Comparison of ENCODE assay signal across 25 cellular contexts in the genomic region with DNA sequence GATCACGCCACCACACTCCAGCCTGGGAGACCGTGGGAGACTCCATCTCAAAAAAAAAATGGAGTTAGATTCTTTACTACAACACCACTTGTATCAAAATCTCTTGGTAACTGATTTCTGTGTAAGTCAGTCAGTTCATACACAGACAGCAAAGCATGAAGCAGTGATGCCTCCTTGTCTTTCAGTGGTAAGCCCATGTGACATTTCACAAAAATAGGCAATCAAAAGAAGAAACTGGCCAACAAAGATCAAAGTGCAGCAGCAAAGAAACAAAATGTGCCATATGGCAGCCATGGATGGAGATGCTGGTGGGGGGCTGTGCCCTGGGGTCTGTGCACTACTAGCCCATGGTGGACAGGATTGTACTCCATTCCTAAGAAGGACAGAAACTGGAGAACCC.
"Had no signal": no experiment of that assay in that cellular context is flagged by ENCODE, and none has a peak within 500 bp of the region (broad histone marks: within the 10 kb centered on the region; RNA-seq: fewer than 3 reads in every experiment).

No MANE protein-coding gene starts in this region.

- H3K4me3 ChIP-seq: cardiac muscle cell, MG63 had no signal

- H3K36me3 Mint-ChIP-seq: activated CD8-positive, alpha-beta memory T cell treated with anti-CD3 and anti-CD28 coated beads, Interleukin-2, amount 10 ng/mL, durations not matched to agents 7 days and 5 days; activated naive CD8-positive, alpha-beta T cell had no signal

- H3K36me3 ChIP-seq: brain microvascular endothelial cell, cardiac muscle cell, MG63 had no signal

- H3K27ac Mint-ChIP-seq: activated CD4-positive, alpha-beta T cell treated with anti-CD3 and anti-CD28 coated beads, Interleukin-2, amount 10 ng/mL, durations not matched to agents 24 days and 14 days; activated CD8-positive, alpha-beta memory T cell treated with anti-CD3 and anti-CD28 coated beads, Interleukin-2, amount 10 ng/mL, durations not matched to agents 7 days and 5 days; activated naive CD4-positive, alpha-beta T cell treated with anti-CD3 and anti-CD28 coated beads for 36 hours; activated naive CD8-positive, alpha-beta T cell; activated T-helper 17 cell treated with anti-CD3 and anti-CD28 coated beads, Interleukin-2, amount 50 U/mL, for 72 hours had no signal

- H3K27me3 ChIP-seq: brain microvascular endothelial cell, cardiac muscle cell, MG63 had no signal

- H3K9me3 ChIP-seq: MG63 had no signal

- H3K4me3 Mint-ChIP-seq: activated CD4-positive, alpha-beta T cell treated with anti-CD3 and anti-CD28 coated beads, Interleukin-2, amount 10 ng/mL, durations not matched to agents 24 days and 14 days; activated CD8-positive, alpha-beta memory T cell treated with anti-CD3 and anti-CD28 coated beads, Interleukin-2, amount 10 ng/mL, durations not matched to agents 7 days and 5 days; activated naive CD4-positive, alpha-beta T cell treated with anti-CD3 and anti-CD28 coated beads for 36 hours; activated naive CD8-positive, alpha-beta T cell; activated T-helper 17 cell treated with anti-CD3 and anti-CD28 coated beads, Interleukin-2, amount 50 U/mL, for 72 hours; T-helper 1 cell treated with Interleukin-12 subunit alpha and Interleukin-12 subunit beta and Interleukin-4 antibody, amounts not matched to agents 30 μg/mL and 1 μg/mL, for 36 hours had no signal

- H3K4me1 Mint-ChIP-seq: activated T-helper 17 cell treated with anti-CD3 and anti-CD28 coated beads, Interleukin-2, amount 50 U/mL, for 72 hours had no signal

- H3K27ac ChIP-seq: brain microvascular endothelial cell, cardiac muscle cell had no signal

- H3K9me3 Mint-ChIP-seq: activated CD4-positive, alpha-beta T cell treated with anti-CD3 and anti-CD28 coated beads, Interleukin-2, amount 10 ng/mL, durations not matched to agents 24 days and 14 days; activated naive CD4-positive, alpha-beta T cell treated with anti-CD3 and anti-CD28 coated beads for 36 hours; activated T-cell treated with anti-CD3 and anti-CD28 coated beads, Interleukin-2, amount 50 U/mL, for 4 hours; activated T-helper 17 cell treated with anti-CD3 and anti-CD28 coated beads, Interleukin-2, amount 50 U/mL, for 72 hours; T-helper 1 cell treated with Interleukin-12 subunit alpha and Interleukin-12 subunit beta and Interleukin-4 antibody, amounts not matched to agents 30 μg/mL and 1 μg/mL, for 36 hours had no signal

- DNase-seq: activated CD4-positive, alpha-beta T cell treated with anti-CD3 and anti-CD28 coated beads, Interleukin-2, amount 10 ng/mL, durations not matched to agents 24 days and 14 days; activated CD4-positive, alpha-beta T cell treated with anti-CD3 and anti-CD28 coated beads, Interleukin-2, amount 50 U/mL, for 48 hours; activated CD4-positive, CD25-positive, alpha-beta regulatory T cell treated with anti-CD3 and anti-CD28 coated beads, Interleukin-2, amount 50 U/mL, for 72 hours; activated CD8-positive, alpha-beta memory T cell treated with anti-CD3 and anti-CD28 coated beads, Interleukin-2, amount 10 ng/mL, durations not matched to agents 7 days and 5 days; activated gamma-delta T cell; activated naive CD4-positive, alpha-beta T cell treated with anti-CD3 and anti-CD28 coated beads for 36 hours; activated T-cell treated with anti-CD3 and anti-CD28 coated beads, Interleukin-2, amount 50 U/mL, for 4 hours; amygdala; brain microvascular endothelial cell; MG63; MV-4-11; NCI-H1092 treated with DMSO at 0.1 percent for 48 hours; NCI-H1417 treated with DMSO at 0.1 percent for 48 hours; NCI-H1694; NCI-H2029; NCI-H2107; NCI-H2171 treated with DMSO at 0.1 percent for 48 hours; NCI-H226; NCI-H526 treated with DMSO at 0.1 percent for 48 hours; PC-3; SHP77 treated with DMSO at 0.1 percent for 48 hours had no signal

- ATAC-seq: activated T-cell treated with anti-CD3 and anti-CD28 coated beads, Interleukin-2, amount 50 U/mL, for 4 hours; activated T-helper 17 cell treated with anti-CD3 and anti-CD28 coated beads, Interleukin-2, amount 50 U/mL, for 72 hours; PC-3 had no signal
